16 cellular contexts compared by ENCODE assay signal in the genomic region with DNA sequence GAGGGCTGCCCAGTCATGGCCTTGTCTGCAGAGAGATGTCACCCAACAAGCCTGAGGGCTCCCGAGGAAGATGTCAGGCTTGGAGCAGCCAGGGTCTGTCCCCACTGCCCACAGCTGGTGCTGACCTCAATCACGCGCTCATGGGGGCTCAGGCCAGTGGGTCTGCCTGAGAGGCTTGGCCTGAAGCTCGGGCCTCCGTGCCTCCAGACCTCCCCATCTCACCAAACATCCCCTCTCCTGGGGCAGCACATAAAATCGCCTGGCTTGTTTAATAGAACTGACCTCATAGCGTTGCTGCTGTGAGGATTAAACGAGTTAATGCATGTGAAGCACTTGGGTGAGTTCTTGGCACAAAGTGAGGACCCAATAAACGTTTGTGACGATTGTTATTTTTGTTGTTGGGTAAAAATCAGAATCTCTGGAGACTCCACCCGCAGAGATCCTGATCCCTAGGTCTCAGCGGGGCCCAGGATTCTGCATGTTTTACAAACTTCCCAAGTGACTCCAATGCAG. TPM values are rescaled to one million over a fixed set of nuclear protein-coding genes. Genes with fewer than 3 reads are reported as not detected.
DNase-seq lines count a peak whose midpoint lies in the region; ATAC-seq lines count a peak whose summit lies in the region.
"Had no signal": no experiment of that assay in that cellular context is flagged by ENCODE, and none has a peak within 500 bp of the region (broad histone marks: within the 10 kb centered on the region; RNA-seq: fewer than 3 reads in every experiment).

No MANE protein-coding gene starts in this region.

- H2BK12ac ChIP-seq in neuronal stem cell (ENCODE audit: low read length), result no peak overlapping the region

- no peaks in the 10 kb centered on the region for H3K36me3 Mint-ChIP-seq in immature natural killer cell
- H3K36me3 Mint-ChIP-seq: CD14-positive monocyte; CD4-positive, alpha-beta memory T cell had no signal

- no CpG with 5 or more reads among the region's 12 CpGs for WGBS in neuronal stem cell (ENCODE audit: extremely low coverage in 2 of 2, insufficient read length in 2 of 2, insufficient replicate concordance in 1 of 2), 2 donors

- DNase-seq in NCI-H69 (lab: John Stamatoyannopoulos, UW) (peak; percentile 29), neuronal stem cell (ENCODE audit: low spot score) (no peak), UCSD-AML1 (lab: John Stamatoyannopoulos, UW; ENCODE audit: unreplicated experiment) (no peak), sciatic nerve (ENCODE audit: low spot score) (no peak), immature natural killer cell (no peak)
- DNase-seq: BE2C; CD4-positive, alpha-beta memory T cell; DMS153; DMS79 treated with DMSO at 0.1 percent for 48 hours; GF-D8; HCEC 1CT had no signal

- H2BK5ac ChIP-seq in neuronal stem cell (ENCODE audit: low read length), result no peak overlapping the region

- H2AFZ ChIP-seq in neuronal stem cell (ENCODE audit: low read length), result no peak overlapping the region
- H2AFZ ChIP-seq: GM23338 had no signal

- intact Hi-C loops in sciatic nerve (cut with DNase I), result no loop called here

- no peaks in the 10 kb centered on the region; a peak in 1 of 22 replicates for H3K36me3 ChIP-seq in BLaER1 treated with 17β-estradiol and CSF1 and Interleukin-3, amounts not matched to agents 10 nM and 100 nM
- H3K36me3 ChIP-seq in neuronal stem cell (replicated peaks in 1 of 2; ENCODE audit: control insufficient read depth in 2 of 2, insufficient read depth in 2 of 2, low read length in 2 of 2), result no peaks in the 10 kb centered on the region
- H3K36me3 ChIP-seq: BE2C had no signal

- H3K27ac Mint-ChIP-seq in immature natural killer cell, result no peak overlapping the region
- H3K27ac Mint-ChIP-seq: CD14-positive monocyte; CD4-positive, alpha-beta memory T cell; GM23338 had no signal

- H3K4me1 Mint-ChIP-seq in immature natural killer cell, result no peaks in the 10 kb centered on the region
- H3K4me1 Mint-ChIP-seq: CD14-positive monocyte; CD4-positive, alpha-beta memory T cell had no signal

- peaks cover 2 to 9% (median 7%) of the 10 kb centered on the region in 3 donors for H3K27me3 Mint-ChIP-seq in immature natural killer cell (ENCODE audit: low read depth in 3 of 3)

- H3K4me1 ChIP-seq in BLaER1 treated with 17β-estradiol and CSF1 and Interleukin-3, amounts not matched to agents 10 nM and 100 nM, result peaks cover 36 to 99% (median 75%) of the 10 kb centered on the region in 10 experiments
- peaks cover 9 to 26% of the 10 kb centered on the region in 2 donors for H3K4me1 ChIP-seq in neuronal stem cell (ENCODE audit: control insufficient read depth in 2 of 2, insufficient read depth in 1 of 2, low read depth in 1 of 2, low read length in 2 of 2)

- H3K79me1 ChIP-seq in neuronal stem cell (ENCODE audit: low read depth, low read length), result no peaks in the 10 kb centered on the region

- ATAC-seq in sciatic nerve, result no peak
- ATAC-seq: GM23338, HepG2 had no signal

- H3K4ac ChIP-seq in neuronal stem cell (ENCODE audit: low read length), result no peak overlapping the region

- peak overlapping the region; percentile 17 for H3K23ac ChIP-seq in neuronal stem cell (ENCODE audit: low read depth, low read length, poor library complexity)

- H3K4me3 Mint-ChIP-seq in immature natural killer cell, result no peak overlapping the region
- H3K4me3 Mint-ChIP-seq: CD14-positive monocyte; CD4-positive, alpha-beta memory T cell; GM23338 had no signal

- peak overlapping the region; percentile 77 for H3K18ac ChIP-seq in neuronal stem cell (ENCODE audit: low read length)

- peak overlapping the region in 1 of 11 experiments; percentile 18; a peak in 1 of 22 replicates for H3K9ac ChIP-seq in BLaER1 treated with 17β-estradiol and CSF1 and Interleukin-3, amounts not matched to agents 10 nM and 100 nM
- no peak overlapping the region for H3K9ac ChIP-seq in neuronal stem cell (ENCODE audit: low read depth, low read length, poor library complexity)

- peak overlapping the region in 8 of 11 experiments; percentile 66 to 96 (median 81); a peak in 15 of 22 replicates for H3K4me2 ChIP-seq in BLaER1 treated with 17β-estradiol and CSF1 and Interleukin-3, amounts not matched to agents 10 nM and 100 nM
- no peak overlapping the region for H3K4me2 ChIP-seq in neuronal stem cell (ENCODE audit: insufficient read depth, low read length, poor library complexity, severe bottlenecking)
- H3K4me2 ChIP-seq: GM23338 had no signal

- H2BK15ac ChIP-seq in neuronal stem cell (ENCODE audit: low read length), result peak overlapping the region; percentile 31

- no peak overlapping the region for H3K4me3 ChIP-seq in BLaER1 treated with 17β-estradiol and CSF1 and Interleukin-3, amounts not matched to agents 10 nM and 100 nM
- H3K4me3 ChIP-seq in neuronal stem cell (ENCODE audit: low read length in 2 of 2), result no peak overlapping the region
- H3K4me3 ChIP-seq: GM23338 had no signal

- no peaks in the 10 kb centered on the region for H4K20me1 ChIP-seq in BLaER1 treated with 17β-estradiol and CSF1 and Interleukin-3, amounts not matched to agents 10 nM and 100 nM

- no peak overlapping the region for H2BK120ac ChIP-seq in neuronal stem cell (ENCODE audit: low read depth, low read length)

- H3K9me3 Mint-ChIP-seq in immature natural killer cell, result no peaks in the 10 kb centered on the region
- H3K9me3 Mint-ChIP-seq: CD4-positive, alpha-beta memory T cell; GM23338 had no signal

- no peak overlapping the region for H4K8ac ChIP-seq in neuronal stem cell (ENCODE audit: low read depth, low read length)

- peak overlapping the region; percentile 57 for H2AK5ac ChIP-seq in neuronal stem cell (ENCODE audit: low read depth, low read length)

- peak overlapping the region in 3 of 11 experiments; percentile 11 to 90 (median 78); a peak in 5 of 22 replicates for H3K27ac ChIP-seq in BLaER1 treated with 17β-estradiol and CSF1 and Interleukin-3, amounts not matched to agents 10 nM and 100 nM
- H3K27ac ChIP-seq in neuronal stem cell (replicated peaks; ENCODE audit: low read length), result no peak overlapping the region

- peaks cover 0 to 29% (median 0%) of the 10 kb centered on the region in 11 experiments; a peak in 10 of 22 replicates for H3K27me3 ChIP-seq in BLaER1 treated with 17β-estradiol and CSF1 and Interleukin-3, amounts not matched to agents 10 nM and 100 nM
- H3K27me3 ChIP-seq in neuronal stem cell (ENCODE audit: control insufficient read depth in 3 of 3, insufficient read depth in 3 of 3, low read depth in 1 of 3, low read length in 3 of 3), result peaks cover 0 to 85% (median 3%) of the 10 kb centered on the region in 3 experiments
- H3K27me3 ChIP-seq: BE2C had no signal

- peaks cover 0 to 3% (median 0%) of the 10 kb centered on the region in 11 experiments; a peak in 1 of 22 replicates for H3K9me3 ChIP-seq in BLaER1 treated with 17β-estradiol and CSF1 and Interleukin-3, amounts not matched to agents 10 nM and 100 nM (replicated peaks in 1 of 11)
- H3K9me3 ChIP-seq in neuronal stem cell (replicated peaks in 1 of 2; ENCODE audit: control insufficient read depth in 2 of 2, insufficient read depth in 1 of 2, low read depth in 1 of 2, low read length in 2 of 2), result peaks cover 0 to under 1% of the 10 kb centered on the region in 2 donors
- H3K9me3 ChIP-seq: BE2C had no signal

- no peak overlapping the region for H3K14ac ChIP-seq in neuronal stem cell (ENCODE audit: low read length)

- H4K91ac ChIP-seq in neuronal stem cell (ENCODE audit: low read depth, low read length, poor library complexity), result no peak overlapping the region

RNA-seq across cellular contexts. Expression of a gene that starts 3.5 kb away (rescaled TPM):
- 0.01 TPM for polyA plus RNA-seq in neuronal stem cell (2013, experiment 1 of 2)
- 0.01 TPM for polyA plus RNA-seq in neuronal stem cell (2013, experiment 2 of 2)
- total RNA-seq in sciatic nerve, result 0.18 TPM
- not detected for polyA plus RNA-seq in immature natural killer cell
- total RNA-seq: CD4-positive, alpha-beta memory T cell; HepG2 had no signal
- polyA plus RNA-seq: CD14-positive monocyte; CD4-positive, alpha-beta memory T cell; HepG2 had no signal

RNA-seq across cellular contexts. Expression of a gene that starts 14.9 kb away (rescaled TPM):
- not detected for polyA plus RNA-seq in neuronal stem cell (2013, experiment 1 of 2)
- not detected for polyA plus RNA-seq in neuronal stem cell (2013, experiment 2 of 2)
- not detected for total RNA-seq in sciatic nerve
- not detected for polyA plus RNA-seq in immature natural killer cell
- total RNA-seq: A172; CD4-positive, alpha-beta memory T cell had no signal
- polyA plus RNA-seq: CD14-positive monocyte; CD4-positive, alpha-beta memory T cell had no signal

RNA-seq across cellular contexts. Expression of a gene that starts 33.0 kb away (rescaled TPM):
- 0.03 TPM for polyA plus RNA-seq in neuronal stem cell (2013, experiment 1 of 2)
- 0.01 TPM for polyA plus RNA-seq in neuronal stem cell (2013, experiment 2 of 2)
- total RNA-seq in sciatic nerve, result 0.09 TPM
- polyA plus RNA-seq in immature natural killer cell, result under 1 TPM in 2 of 3 donors, not detected in 1; 0.20 to 0.37 TPM
- total RNA-seq: HepG2 had no signal
- polyA plus RNA-seq: HepG2 had no signal
